ENCODE assay signal across 22 cellular contexts in genomic region chr3:42662037-42662812, GRCh38. TPM values are rescaled to one million over a fixed set of nuclear protein-coding genes. Genes with fewer than 3 reads are reported as not detected.
DNase-seq lines count a peak whose midpoint lies in the region; ATAC-seq and TF ChIP-seq lines count a peak whose summit lies in the region.
"Had no signal": no experiment of that assay in that cellular context is flagged by ENCODE, and none has a peak within 500 bp of the region (broad histone marks: within the 10 kb centered on the region; RNA-seq: fewer than 3 reads in every experiment).

No MANE protein-coding gene starts in this region.

- no peaks in the 10 kb centered on the region for H3K4me1 Mint-ChIP-seq in activated CD4-positive, alpha-beta memory T cell treated with anti-CD3 and anti-CD28 coated beads, Interleukin-2, amount 10 ng/mL, durations not matched to agents 7 days and 5 days
- H3K4me1 Mint-ChIP-seq in activated CD4-positive, alpha-beta memory T cell treated with anti-CD3 and anti-CD28 coated beads for 36 hours (ENCODE audit: low read depth), result no peaks in the 10 kb centered on the region

- H4K20me1 ChIP-seq in BLaER1 treated with 17β-estradiol and CSF1 and Interleukin-3, amounts not matched to agents 10 nM and 100 nM, result peaks cover 0 to 7% (median 2%) of the 10 kb centered on the region in 11 experiments; a peak in 6 of 22 replicates

- in situ Hi-C loops in gastrocnemius medialis (cut with MboI; ENCODE audit: low sequenced_read_pairs in 4 of 4), result no loop called here

- H3K9ac ChIP-seq in BLaER1 treated with 17β-estradiol and CSF1 and Interleukin-3, amounts not matched to agents 10 nM and 100 nM, result peak overlapping the region in 5 of 11 experiments; percentile 68 to 87 (median 82); a peak in 8 of 22 replicates
- H3K9ac ChIP-seq: SK-N-SH had no signal

- TF ChIP-seq POLR2A in gastrocnemius medialis (IDR thresholded peaks at IDR 0.05), result no peak

- peak; percentile 12 for DNase-seq in activated CD4-positive, alpha-beta memory T cell treated with anti-CD3 and anti-CD28 coated beads, Interleukin-2, amount 10 ng/mL, durations not matched to agents 7 days and 5 days
- DNase-seq in activated CD4-positive, alpha-beta memory T cell treated with anti-CD3 and anti-CD28 coated beads for 36 hours, result no peak
- DNase-seq in dorsolateral prefrontal cortex, result no peak
- no peak for DNase-seq in gastrocnemius medialis
- DNase-seq: DMS 273 treated with DMSO at 0.1 percent for 48 hours, GDM1, IMR-90, Karpas-422, MG63, NCI-H1092 treated with DMSO at 0.1 percent for 48 hours, NCI-H2081 treated with DMSO at 0.1 percent for 48 hours, NCI-H510A, SHP77, SK-N-SH had no signal

- no peaks in the 10 kb centered on the region for H3K27me3 Mint-ChIP-seq in activated CD4-positive, alpha-beta memory T cell treated with anti-CD3 and anti-CD28 coated beads, Interleukin-2, amount 10 ng/mL, durations not matched to agents 7 days and 5 days
- no peaks in the 10 kb centered on the region for H3K27me3 Mint-ChIP-seq in activated CD4-positive, alpha-beta memory T cell treated with anti-CD3 and anti-CD28 coated beads for 36 hours

- no peak overlapping the region for H3K4me3 Mint-ChIP-seq in activated CD4-positive, alpha-beta memory T cell treated with anti-CD3 and anti-CD28 coated beads, Interleukin-2, amount 10 ng/mL, durations not matched to agents 7 days and 5 days
- H3K4me3 Mint-ChIP-seq in activated CD4-positive, alpha-beta memory T cell treated with anti-CD3 and anti-CD28 coated beads for 36 hours, result no peak overlapping the region

- CTCF ChIA-PET in activated CD4-positive, alpha-beta memory T cell treated with anti-CD3 and anti-CD28 coated beads, Interleukin-2, amount 10 ng/mL, durations not matched to agents 7 days and 5 days (lab: Charles Lee), result interaction anchor here (1.3 to 4.2 kb wide), 2 partner anchors 10 to 83 kb away, joined by 3 to 24 read pairs; no protein-coding TSS in a partner anchor
- CTCF ChIA-PET in activated CD4-positive, alpha-beta memory T cell treated with anti-CD3 and anti-CD28 coated beads for 36 hours (lab: Charles Lee), result interaction anchor here (0.9 to 1.8 kb wide), 3 partner anchors 80 to 94 kb away, joined by 3 to 8 read pairs (median 5); no protein-coding TSS in a partner anchor

- intact Hi-C loops in activated CD4-positive, alpha-beta memory T cell treated with anti-CD3 and anti-CD28 coated beads for 36 hours (cut with micrococcal nuclease), result no loop called here
- intact Hi-C loops in dorsolateral prefrontal cortex (cut with DNase I) (no loop called here), gastrocnemius medialis (cut with DNase I; ENCODE audit: low total_unique reads) (no loop called here)

- H3K4me3 ChIP-seq in BLaER1 treated with 17β-estradiol and CSF1 and Interleukin-3, amounts not matched to agents 10 nM and 100 nM, result 0 out of 20 replicates have a peak overlapping the region, but pooled peaks of 1 of the 10 experiments have one; percentile 16
- no peak overlapping the region for H3K4me3 ChIP-seq in dorsolateral prefrontal cortex
- H3K4me3 ChIP-seq in gastrocnemius medialis, result no peak overlapping the region
- H3K4me3 ChIP-seq: MG63 had no signal

- no peaks in the 10 kb centered on the region for H3K9me3 ChIP-seq in BLaER1 treated with 17β-estradiol and CSF1 and Interleukin-3, amounts not matched to agents 10 nM and 100 nM (replicated peaks in 1 of 11)
- H3K9me3 ChIP-seq in gastrocnemius medialis, result no peaks in the 10 kb centered on the region
- H3K9me3 ChIP-seq: MG63, SK-N-SH had no signal

- peak overlapping the region; percentile 89 to 100 (median 96); a peak in 21 of 22 replicates for H3K4me2 ChIP-seq in BLaER1 treated with 17β-estradiol and CSF1 and Interleukin-3, amounts not matched to agents 10 nM and 100 nM
- H3K4me2 ChIP-seq: SK-N-SH had no signal

- no peak overlapping the region for H3K27ac Mint-ChIP-seq in activated CD4-positive, alpha-beta memory T cell treated with anti-CD3 and anti-CD28 coated beads, Interleukin-2, amount 10 ng/mL, durations not matched to agents 7 days and 5 days
- no peak overlapping the region for H3K27ac Mint-ChIP-seq in activated CD4-positive, alpha-beta memory T cell treated with anti-CD3 and anti-CD28 coated beads for 36 hours

- peaks cover 83 to 94% (median 90%) of the 10 kb centered on the region in 10 experiments for H3K4me1 ChIP-seq in BLaER1 treated with 17β-estradiol and CSF1 and Interleukin-3, amounts not matched to agents 10 nM and 100 nM
- H3K4me1 ChIP-seq in gastrocnemius medialis, result peaks cover 40 to 47% of the 10 kb centered on the region in 2 donors

- no peaks in the 10 kb centered on the region for H3K36me3 Mint-ChIP-seq in activated CD4-positive, alpha-beta memory T cell treated with anti-CD3 and anti-CD28 coated beads, Interleukin-2, amount 10 ng/mL, durations not matched to agents 7 days and 5 days (ENCODE audit: low read depth)
- no peaks in the 10 kb centered on the region for H3K36me3 Mint-ChIP-seq in activated CD4-positive, alpha-beta memory T cell treated with anti-CD3 and anti-CD28 coated beads for 36 hours

- no peaks in the 10 kb centered on the region for H3K9me3 Mint-ChIP-seq in activated CD4-positive, alpha-beta memory T cell treated with anti-CD3 and anti-CD28 coated beads, Interleukin-2, amount 10 ng/mL, durations not matched to agents 7 days and 5 days
- no peaks in the 10 kb centered on the region for H3K9me3 Mint-ChIP-seq in activated CD4-positive, alpha-beta memory T cell treated with anti-CD3 and anti-CD28 coated beads for 36 hours

- TF ChIP-seq CTCF in dorsolateral prefrontal cortex (IDR thresholded peaks at IDR 0.05 in 54 of 56, conservative IDR thresholded peaks at IDR 0.05 in 2 of 56; ENCODE audit: low read depth in 1 of 56, partially characterized antibody in 56 of 56), result no peak
- no peak for TF ChIP-seq CTCF in gastrocnemius medialis (IDR thresholded peaks at IDR 0.05 in 4 of 5, conservative IDR thresholded peaks at IDR 0.05 in 1 of 5)

- POLR2A ChIA-PET in activated CD4-positive, alpha-beta memory T cell treated with anti-CD3 and anti-CD28 coated beads, Interleukin-2, amount 10 ng/mL, durations not matched to agents 7 days and 5 days (lab: Charles Lee), result interaction anchor here (1.2 kb wide), 1 partner anchor 142 kb away, joined by 3 read pairs; the partner anchor contains the start of gene HIGD1A
- POLR2A ChIA-PET in activated CD4-positive, alpha-beta memory T cell treated with anti-CD3 and anti-CD28 coated beads for 36 hours (lab: Charles Lee), result no interaction called here

- ATAC-seq in gastrocnemius medialis (no peak), HG02884 (IDR thresholded peaks at IDR 0.05; ENCODE audit: unreplicated experiment) (no peak), GM19452 (IDR thresholded peaks at IDR 0.05; ENCODE audit: unreplicated experiment) (no peak), HG03045 (IDR thresholded peaks at IDR 0.05; ENCODE audit: unreplicated experiment) (no peak)
- ATAC-seq: Panc1 had no signal

- H3K27me3 ChIP-seq in BLaER1 treated with 17β-estradiol and CSF1 and Interleukin-3, amounts not matched to agents 10 nM and 100 nM, result no peaks in the 10 kb centered on the region
- H3K27me3 ChIP-seq in dorsolateral prefrontal cortex (no peaks in the 10 kb centered on the region), gastrocnemius medialis (no peaks in the 10 kb centered on the region)
- H3K27me3 ChIP-seq: MG63 had no signal

- H3K36me3 ChIP-seq in BLaER1 treated with 17β-estradiol and CSF1 and Interleukin-3, amounts not matched to agents 10 nM and 100 nM, result peaks cover 0 to 33% (median 23%) of the 10 kb centered on the region in 11 experiments; a peak in 20 of 22 replicates
- H3K36me3 ChIP-seq in gastrocnemius medialis, result peaks cover 0 to 8% of the 10 kb centered on the region in 2 donors

- H3K27ac ChIP-seq in BLaER1 treated with 17β-estradiol and CSF1 and Interleukin-3, amounts not matched to agents 10 nM and 100 nM, result peak overlapping the region in 7 of 11 experiments; percentile 83 to 95 (median 92); a peak in 12 of 22 replicates
- H3K27ac ChIP-seq in dorsolateral prefrontal cortex (peak overlapping the region in 34 of 59 donors; percentile 1 to 99 (median 94)), gastrocnemius medialis (peak overlapping the region; percentile 87 to 100 (median 98))
- H3K27ac ChIP-seq: 22Rv1 had no signal

RNA-seq across cellular contexts. Expression of gene ZBTB47, which starts 8.7 kb away (rescaled TPM):
- total RNA-seq in activated CD4-positive, alpha-beta memory T cell treated with anti-CD3 and anti-CD28 coated beads, Interleukin-2, amount 10 ng/mL, durations not matched to agents 7 days and 5 days, result 1 to 10 TPM in 1 of 2 experiments, under 1 TPM in 1; 0.93 to 1.1 TPM
- 1 to 10 TPM; 1.0 to 1.1 TPM for total RNA-seq in activated CD4-positive, alpha-beta memory T cell treated with anti-CD3 and anti-CD28 coated beads for 36 hours
- total RNA-seq in dorsolateral prefrontal cortex (100 to 1,000 TPM in 3 of 120 experiments, 10 to 100 TPM in 117; 45.2 to 122 (median 62.1) TPM), gastrocnemius medialis (100 to 1,000 TPM; 141 to 256 (median 167) TPM)

RNA-seq across cellular contexts. Expression of gene KLHL40, which starts 23.1 kb away (rescaled TPM):
- total RNA-seq in activated CD4-positive, alpha-beta memory T cell treated with anti-CD3 and anti-CD28 coated beads, Interleukin-2, amount 10 ng/mL, durations not matched to agents 7 days and 5 days, result not detected
- total RNA-seq in activated CD4-positive, alpha-beta memory T cell treated with anti-CD3 and anti-CD28 coated beads for 36 hours, result not detected
- total RNA-seq in dorsolateral prefrontal cortex, result under 1 TPM in 16 of 120 experiments, not detected in 104; 0.16 to 0.51 (median 0.24) TPM
- 100 to 1,000 TPM; 197 to 682 (median 397) TPM for total RNA-seq in gastrocnemius medialis
- total RNA-seq: H7, HT-29, IMR-90 had no signal

RNA-seq across cellular contexts. Expression of gene HHATL, which starts 40.4 kb away (rescaled TPM):
- under 1 TPM in 1 of 2 experiments, not detected in 1; 0.25 TPM for total RNA-seq in activated CD4-positive, alpha-beta memory T cell treated with anti-CD3 and anti-CD28 coated beads, Interleukin-2, amount 10 ng/mL, durations not matched to agents 7 days and 5 days
- not detected for total RNA-seq in activated CD4-positive, alpha-beta memory T cell treated with anti-CD3 and anti-CD28 coated beads for 36 hours
- total RNA-seq in dorsolateral prefrontal cortex, result 100 to 1,000 TPM in 90 of 120 experiments, 10 to 100 TPM in 30; 39.4 to 400 (median 145) TPM
- 100 to 1,000 TPM in 2 of 4 donors, 10 to 100 TPM in 2; 78.0 to 309 (median 164) TPM for total RNA-seq in gastrocnemius medialis
- total RNA-seq: H7, HT-29, IMR-90 had no signal

Comparison
In these comparisons a context has a peak if more than half of its experiments do, and no peak if none do; other contexts are left out.
1. RNA of gene ZBTB47, which starts 8.7 kb away (total RNA-seq): 141 to 256 TPM in gastrocnemius medialis and 45.2 to 122 TPM in dorsolateral prefrontal cortex; 0.93 to 1.1 TPM in activated CD4-positive, alpha-beta memory T cell treated with anti-CD3 and anti-CD28 coated beads, Interleukin-2, amount 10 ng/mL, durations not matched to agents 7 days and 5 days and 1.0 to 1.1 TPM in activated CD4-positive, alpha-beta memory T cell treated with anti-CD3 and anti-CD28 coated beads for 36 hours; every median in the first group is over 10 times any median in the second.
2. RNA of gene KLHL40, which starts 23.1 kb away (total RNA-seq): 197 to 682 TPM in gastrocnemius medialis; 0.16 to 0.51 TPM in dorsolateral prefrontal cortex, not detected in activated CD4-positive, alpha-beta memory T cell treated with anti-CD3 and anti-CD28 coated beads for 36 hours and not detected in activated CD4-positive, alpha-beta memory T cell treated with anti-CD3 and anti-CD28 coated beads, Interleukin-2, amount 10 ng/mL, durations not matched to agents 7 days and 5 days; every median in the first group is over 100 times any median in the second.
3. RNA of gene HHATL, which starts 40.4 kb away (total RNA-seq): 78.0 to 309 TPM in gastrocnemius medialis and 39.4 to 400 TPM in dorsolateral prefrontal cortex; 0.25 TPM in activated CD4-positive, alpha-beta memory T cell treated with anti-CD3 and anti-CD28 coated beads, Interleukin-2, amount 10 ng/mL, durations not matched to agents 7 days and 5 days and not detected in activated CD4-positive, alpha-beta memory T cell treated with anti-CD3 and anti-CD28 coated beads for 36 hours; every median in the first group is over 10 times any median in the second.
4. Peak in every context shown above with its lines, with median percentiles within 50 percentile points of each other: H3K27ac ChIP-seq.